1 cellular context compared by ENCODE assay signal in genomic region chr2:236168110-236169067, GRCh38.
TF ChIP-seq lines count a peak whose summit lies in the region.

TSS of gene GBX2 (minus strand) at chr2:236168386. CDS start at chr2:236167971, 415 bp downstream.

TF ChIP-seq in WTC11, 78 proteins besides CTCF, POLR2A, EP300 and RAD21 (continued from another document and continues in another):
- TF ChIP-seq TEAD1 (CRISPR knock-in tag; IDR thresholded peaks at IDR 0.05) (no peak), GRHL2 (CRISPR knock-in tag; IDR thresholded peaks at IDR 0.05; ENCODE audit: insufficient replicate concordance, severe bottlenecking) (no peak), STAT6 (CRISPR knock-in tag; conservative IDR thresholded peaks at IDR 0.05; ENCODE audit: low read depth) (no peak), E2F5 (CRISPR knock-in tag; IDR thresholded peaks at IDR 0.05) (peak; percentile 64; the same call in 1 of the 2 replicates), AFF4 (CRISPR knock-in tag; IDR thresholded peaks at IDR 0.05; ENCODE audit: borderline replicate concordance) (no peak), IRF2 (CRISPR knock-in tag; IDR thresholded peaks at IDR 0.05; ENCODE audit: borderline replicate concordance, low read depth) (0 out of 2 replicates have a peak, but pooled peaks have one; percentile 43), PRRX2 (CRISPR knock-in tag; IDR thresholded peaks at IDR 0.05) (no peak), CREM (CRISPR knock-in tag; IDR thresholded peaks at IDR 0.05) (0 out of 2 replicates have a peak, but pooled peaks have one; percentile 23), GABPB1 (CRISPR knock-in tag; IDR thresholded peaks at IDR 0.05) (no peak), ZNF232 (CRISPR knock-in tag; IDR thresholded peaks at IDR 0.05) (no peak), MLX (CRISPR knock-in tag; IDR thresholded peaks at IDR 0.05) (no peak), ZNF219 (CRISPR knock-in tag; IDR thresholded peaks at IDR 0.05; ENCODE audit: borderline replicate concordance) (no peak), NFYB (CRISPR knock-in tag; conservative IDR thresholded peaks at IDR 0.05; ENCODE audit: low read depth) (peak; percentile 73), E2F1 (CRISPR knock-in tag; IDR thresholded peaks at IDR 0.05) (no peak), ZNF532 (CRISPR knock-in tag; IDR thresholded peaks at IDR 0.05; ENCODE audit: borderline replicate concordance) (no peak), SMAD3 (CRISPR knock-in tag; IDR thresholded peaks at IDR 0.05; ENCODE audit: borderline replicate concordance) (no peak), ELF4 (CRISPR knock-in tag; IDR thresholded peaks at IDR 0.05; ENCODE audit: low read depth) (0 out of 2 replicates have a peak, but pooled peaks have one; percentile 58), TEAD4 (CRISPR knock-in tag; IDR thresholded peaks at IDR 0.05) (no peak), EMX1 (CRISPR knock-in tag; IDR thresholded peaks at IDR 0.05) (no peak), ZNF281 (CRISPR knock-in tag; IDR thresholded peaks at IDR 0.05) (peak; percentile 56; the same call in 1 of the 2 replicates), ZNF121 (CRISPR knock-in tag; IDR thresholded peaks at IDR 0.05) (no peak), MXD4 (CRISPR knock-in tag; IDR thresholded peaks at IDR 0.05; ENCODE audit: borderline replicate concordance) (no peak), ETV6 (CRISPR knock-in tag; IDR thresholded peaks at IDR 0.05) (no peak; the same call in none of the 2 replicates), JAZF1 (CRISPR knock-in tag; IDR thresholded peaks at IDR 0.05) (no peak), NFE2L1 (CRISPR knock-in tag; IDR thresholded peaks at IDR 0.05) (no peak), IRF1 (CRISPR knock-in tag; IDR thresholded peaks at IDR 0.05) (peak; percentile 76; the same call in 1 of the 2 replicates), ZBTB21 (CRISPR knock-in tag; IDR thresholded peaks at IDR 0.05; ENCODE audit: borderline replicate concordance) (no peak), SP1 (CRISPR knock-in tag; conservative IDR thresholded peaks at IDR 0.05) (peak; percentile 74), ZNF396 (CRISPR knock-in tag; IDR thresholded peaks at IDR 0.05; ENCODE audit: borderline replicate concordance) (no peak), MAX (CRISPR knock-in tag; IDR thresholded peaks at IDR 0.05) (peak; percentile 88), OVOL2 (CRISPR knock-in tag; IDR thresholded peaks at IDR 0.05; ENCODE audit: borderline replicate concordance) (no peak), NR2C2 (CRISPR knock-in tag; IDR thresholded peaks at IDR 0.05) (peak; percentile 69), USF2 (CRISPR knock-in tag; IDR thresholded peaks at IDR 0.05) (peak; percentile 98), SOX15 (CRISPR knock-in tag; IDR thresholded peaks at IDR 0.05) (no peak), FOXK1 (CRISPR knock-in tag; IDR thresholded peaks at IDR 0.05) (peak; percentile 48; the same call in 1 of the 2 replicates), ZNF317 (CRISPR knock-in tag; IDR thresholded peaks at IDR 0.05; ENCODE audit: borderline replicate concordance, low read depth) (no peak), NFATC4 (CRISPR knock-in tag; IDR thresholded peaks at IDR 0.05) (no peak), TP53 (CRISPR knock-in tag; IDR thresholded peaks at IDR 0.05) (peak; percentile 71; the same call in 1 of the 2 replicates), ZMAT4 (CRISPR knock-in tag; IDR thresholded peaks at IDR 0.05) (no peak), RELA (CRISPR knock-in tag; IDR thresholded peaks at IDR 0.05; ENCODE audit: borderline replicate concordance) (no peak)
